In the genomic region with DNA sequence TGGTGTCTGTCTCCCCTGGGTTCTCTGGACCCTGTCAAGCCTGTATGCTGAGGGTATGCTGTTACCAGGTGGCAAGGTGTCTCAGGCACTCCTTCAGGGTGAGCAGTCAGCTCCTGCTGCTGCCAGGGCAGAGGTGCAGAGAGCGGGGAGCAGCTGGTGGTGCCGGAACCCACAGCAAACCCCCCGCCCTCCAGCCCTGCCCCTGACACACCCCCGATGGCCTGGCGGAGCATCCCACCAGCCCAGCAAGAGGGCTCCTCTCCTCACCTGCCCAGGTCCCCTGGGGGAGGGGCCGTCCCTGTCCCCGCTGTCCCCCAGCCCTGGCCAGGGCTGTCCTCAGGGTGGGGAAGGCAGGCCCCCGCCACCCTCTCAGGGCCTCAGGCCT, we compare ENCODE assay signal across 19 cellular contexts. TPM values are rescaled to one million over a fixed set of nuclear protein-coding genes. Genes with fewer than 3 reads are reported as not detected.
A peak's percentile ranks its signal among the peaks of the same experiment; 100 is the strongest.
DNase-seq lines count a peak whose midpoint lies in the region; ATAC-seq and TF ChIP-seq lines count a peak whose summit lies in the region.
"Had no signal": no experiment of that assay in that cellular context is flagged by ENCODE, and none has a peak within 500 bp of the region (broad histone marks: within the 10 kb centered on the region; RNA-seq: fewer than 3 reads in every experiment).

No MANE protein-coding gene starts in this region.

- H3K79me2 ChIP-seq in parathyroid adenoma: no peaks in the 10 kb centered on the region

- H3K27me3 Mint-ChIP-seq in stimulated activated naive CD8-positive, alpha-beta T cell treated with anti-CD3 and anti-CD28 coated beads, Interleukin-15, amount 100 ng/mL, for 72 hours: no peaks in the 10 kb centered on the region
- H3K27me3 Mint-ChIP-seq: CD4-positive, alpha-beta T cell; central memory CD8-positive, alpha-beta T cell; effector memory CD8-positive, alpha-beta T cell had no signal

- TF ChIP-seq CTCF in parathyroid adenoma (IDR thresholded peaks at IDR 0.05) (no peak), uterus (IDR thresholded peaks at IDR 0.05) (no peak)

- no peak for TF ChIP-seq POLR2A in uterus (IDR thresholded peaks at IDR 0.05)

- intact Hi-C loops in uterus (cut with DNase I; ENCODE audit: low total_unique reads): no loop called here

- peaks cover 26% of the 10 kb centered on the region for H3K4me1 Mint-ChIP-seq in stimulated activated naive CD8-positive, alpha-beta T cell treated with anti-CD3 and anti-CD28 coated beads, Interleukin-15, amount 100 ng/mL, for 72 hours

- no peak overlapping the region for H3K4me3 Mint-ChIP-seq in stimulated activated naive CD8-positive, alpha-beta T cell treated with anti-CD3 and anti-CD28 coated beads, Interleukin-15, amount 100 ng/mL, for 72 hours
- H3K4me3 Mint-ChIP-seq: CD4-positive, alpha-beta T cell; central memory CD8-positive, alpha-beta T cell; effector memory CD8-positive, alpha-beta T cell; nephron had no signal

- H3K27me3 ChIP-seq in parathyroid adenoma (ENCODE audit: control insufficient read depth, insufficient read depth, low read length): no peaks in the 10 kb centered on the region
- no peaks in the 10 kb centered on the region for H3K27me3 ChIP-seq in uterus
- H3K27me3 ChIP-seq: foreskin keratinocyte had no signal

- no peak overlapping the region for H3K27ac Mint-ChIP-seq in stimulated activated naive CD8-positive, alpha-beta T cell treated with anti-CD3 and anti-CD28 coated beads, Interleukin-15, amount 100 ng/mL, for 72 hours
- H3K27ac Mint-ChIP-seq: CD4-positive, alpha-beta T cell; effector memory CD8-positive, alpha-beta T cell; nephron had no signal

- peak overlapping the region; percentile 60 for H2AFZ ChIP-seq in parathyroid adenoma

- DNase-seq in stimulated activated naive CD8-positive, alpha-beta T cell treated with anti-CD3 and anti-CD28 coated beads, Interleukin-15, amount 100 ng/mL, for 72 hours: no peak
- no peak for DNase-seq in stimulated activated naive CD8-positive, alpha-beta T cell treated with anti-CD3 and anti-CD28 coated beads, Interleukin-15, Interleukin-2, amounts not matched to agents 100 U/mL and 50 U/mL, for 24 hours
- DNase-seq in activated CD4-positive, alpha-beta T cell treated with anti-CD3 and anti-CD28 coated beads, Interleukin-2, amount 50 U/mL, for 1 hour: no peak
- DNase-seq in uterus: no peak
- DNase-seq: CD4-positive, alpha-beta T cell; effector memory CD8-positive, alpha-beta T cell; foreskin keratinocyte; NCI-H1092 treated with DMSO at 0.1 percent for 48 hours; NCI-H748 treated with DMSO at 0.1 percent for 48 hours; substantia nigra; WERI-Rb-1 had no signal

- H3K4me1 ChIP-seq in parathyroid adenoma (peaks cover 8% of the 10 kb centered on the region), uterus (peaks cover 0 to 3% of the 10 kb centered on the region in 2 donors)

- no peak overlapping the region for H3K4me2 ChIP-seq in parathyroid adenoma (ENCODE audit: low read length)
- H3K4me2 ChIP-seq: KMS-11 had no signal

- H3K9me3 ChIP-seq in parathyroid adenoma (ENCODE audit: control insufficient read depth, low read length): no peaks in the 10 kb centered on the region
- no peaks in the 10 kb centered on the region for H3K9me3 ChIP-seq in uterus

- peak; percentile 11 for ATAC-seq in stimulated activated naive CD8-positive, alpha-beta T cell treated with anti-CD3 and anti-CD28 coated beads, Interleukin-15, amount 100 ng/mL, for 72 hours
- no peak for ATAC-seq in stimulated activated naive CD8-positive, alpha-beta T cell treated with anti-CD3 and anti-CD28 coated beads, Interleukin-15, Interleukin-2, amounts not matched to agents 100 U/mL and 50 U/mL, for 24 hours
- ATAC-seq in esophagus mucosa (peak; percentile 0), GM18517 (IDR thresholded peaks at IDR 0.05; ENCODE audit: unreplicated experiment) (no peak), HG02678 (IDR thresholded peaks at IDR 0.05; ENCODE audit: unreplicated experiment) (no peak)
- ATAC-seq: effector memory CD8-positive, alpha-beta T cell; foreskin keratinocyte had no signal

- H3K9me3 Mint-ChIP-seq in stimulated activated naive CD8-positive, alpha-beta T cell treated with anti-CD3 and anti-CD28 coated beads, Interleukin-15, amount 100 ng/mL, for 72 hours: no peaks in the 10 kb centered on the region
- H3K9me3 Mint-ChIP-seq: CD4-positive, alpha-beta T cell; central memory CD8-positive, alpha-beta T cell; effector memory CD8-positive, alpha-beta T cell; nephron had no signal

- H3K4me3 ChIP-seq in parathyroid adenoma (ENCODE audit: low read depth, low read length) (no peak overlapping the region), uterus (no peak overlapping the region)

- H3K36me3 ChIP-seq in parathyroid adenoma (ENCODE audit: control insufficient read depth, insufficient read depth, low read length): no peaks in the 10 kb centered on the region
- no peaks in the 10 kb centered on the region for H3K36me3 ChIP-seq in uterus
- H3K36me3 ChIP-seq: WERI-Rb-1 had no signal

- H3K27ac ChIP-seq in parathyroid adenoma (no peak overlapping the region), uterus (no peak overlapping the region)
- H3K27ac ChIP-seq: foreskin keratinocyte, HL-60, KMS-11 had no signal

- H3K9ac ChIP-seq in parathyroid adenoma: no peak overlapping the region
- H3K9ac ChIP-seq: KMS-11 had no signal

RNA-seq across cellular contexts. Expression of a gene that starts 12.0 kb away (rescaled TPM):
- 50.5 TPM for total RNA-seq in esophagus mucosa
- 100 to 1,000 TPM in 1 of 4 donors, 10 to 100 TPM in 3; 31.7 to 106 (median 53.6) TPM for total RNA-seq in uterus

RNA-seq across cellular contexts. Expression of a gene that starts 30.1 kb away (rescaled TPM):
- total RNA-seq in esophagus mucosa: 25.5 TPM
- 10 to 100 TPM in 2 of 4 donors, 1 to 10 TPM in 2; 3.6 to 37.0 (median 14.6) TPM for total RNA-seq in uterus

RNA-seq across cellular contexts. Expression of a gene that starts 30.3 kb away (rescaled TPM):
- total RNA-seq in esophagus mucosa: 10.1 TPM
- 10 to 100 TPM; 11.8 to 22.5 (median 18.3) TPM for total RNA-seq in uterus

Comparison
In these comparisons a context has a peak if more than half of its experiments do, and no peak if none do; other contexts are left out.
1. ATAC-seq: peak in stimulated activated naive CD8-positive, alpha-beta T cell treated with anti-CD3 and anti-CD28 coated beads, Interleukin-15, amount 100 ng/mL, for 72 hours (single experiment) and esophagus mucosa (single experiment); none in stimulated activated naive CD8-positive, alpha-beta T cell treated with anti-CD3 and anti-CD28 coated beads, Interleukin-15, Interleukin-2, amounts not matched to agents 100 U/mL and 50 U/mL, for 24 hours (single experiment), GM18517 (single experiment) and HG02678 (single experiment).